10 cellular contexts compared by ENCODE assay signal in genomic region chr9:77495834-77496671, GRCh38.
DNase-seq lines count a peak whose midpoint lies in the region; ATAC-seq and TF ChIP-seq lines count a peak whose summit lies in the region.
"Had no signal": no experiment of that assay in that cellular context is flagged by ENCODE, and none has a peak within 500 bp of the region (broad histone marks: within the 10 kb centered on the region; RNA-seq: fewer than 3 reads in every experiment).

No MANE protein-coding gene starts in this region.

- no peaks in the 10 kb centered on the region for H3K27me3 ChIP-seq in breast epithelium

- TF ChIP-seq POLR2A in breast epithelium (IDR thresholded peaks at IDR 0.05), result no peak

- DNase-seq in breast epithelium (ENCODE audit: low spot score in 2 of 2) (no peak), MCF 10A (ENCODE audit: unreplicated experiment) (no peak), chondrocyte (ENCODE audit: low spot score) (no peak), left kidney (ENCODE audit: low read depth, low spot score) (peak; percentile 26), RPMI8226 (no peak), NOMO-1 treated with dmso at 0.1 percent for 144 hours (lab: John Stamatoyannopoulos, UW; ENCODE audit: unreplicated experiment) (no peak)
- DNase-seq in activated T-cell treated with anti-CD3 and anti-CD28 coated beads, Interleukin-2, amount 50 U/mL, for 4 hours, result no peak
- DNase-seq: NCI-H446 treated with DMSO at 0.1 percent for 48 hours, nephron progenitor cell had no signal

- CTCF ChIA-PET in MCF 10A (lab: Yijun Ruan, JAX), result interaction anchor here (0.6 to 2.5 kb wide), 3 partner anchors 39 to 400 kb away, joined by 3 to 13 read pairs (median 4); no protein-coding TSS in a partner anchor

- H3K4me1 Mint-ChIP-seq in MCF 10A (ENCODE audit: insufficient read depth, unreplicated experiment) (no peaks in the 10 kb centered on the region), chondrocyte (ENCODE audit: low read depth) (peaks cover 30% of the 10 kb centered on the region)
- H3K4me1 Mint-ChIP-seq in activated T-cell treated with anti-CD3 and anti-CD28 coated beads, Interleukin-2, amount 50 U/mL, for 4 hours (ENCODE audit: low read depth), result no peaks in the 10 kb centered on the region

- no TSS peak for BruUV-seq in MCF 10A (replicated peaks; lab: Mats Ljungman, UMichigan)

- peaks cover 0 to 4% of the 10 kb centered on the region in 2 donors for H3K9me3 ChIP-seq in breast epithelium

- peak overlapping the region; percentile 46 to 56 for H3K27ac ChIP-seq in breast epithelium

- no peak overlapping the region for H3K4me3 ChIP-seq in breast epithelium

- TF ChIP-seq CTCF in breast epithelium (IDR thresholded peaks at IDR 0.05) (no peak), MCF 10A (IDR thresholded peaks at IDR 0.05; ENCODE audit: unreplicated experiment) (no peak), chondrocyte (IDR thresholded peaks at IDR 0.05) (no peak)

- POLR2A ChIA-PET in MCF 10A (lab: Yijun Ruan, JAX), result interaction anchor here (0.6 kb wide), 1 partner anchor 539 kb away, joined by 3 read pairs; no protein-coding TSS in a partner anchor

- H3K27me3 Mint-ChIP-seq in MCF 10A (ENCODE audit: insufficient read depth, unreplicated experiment) (no peaks in the 10 kb centered on the region), chondrocyte (ENCODE audit: low read depth) (no peaks in the 10 kb centered on the region)
- no peaks in the 10 kb centered on the region for H3K27me3 Mint-ChIP-seq in activated T-cell treated with anti-CD3 and anti-CD28 coated beads, Interleukin-2, amount 50 U/mL, for 4 hours (ENCODE audit: low read depth)

- no peaks in the 10 kb centered on the region for H3K4me1 ChIP-seq in breast epithelium

- ATAC-seq in activated T-cell treated with anti-CD3 and anti-CD28 coated beads, Interleukin-2, amount 50 U/mL, for 4 hours, result no peak
- no peak for ATAC-seq in HG03139 (IDR thresholded peaks at IDR 0.05; ENCODE audit: unreplicated experiment)

- H3K36me3 Mint-ChIP-seq in MCF 10A (ENCODE audit: insufficient read depth, unreplicated experiment) (no peaks in the 10 kb centered on the region), chondrocyte (ENCODE audit: low read depth) (peaks cover 2% of the 10 kb centered on the region)
- H3K36me3 Mint-ChIP-seq in activated T-cell treated with anti-CD3 and anti-CD28 coated beads, Interleukin-2, amount 50 U/mL, for 4 hours (ENCODE audit: insufficient read depth), result no peaks in the 10 kb centered on the region

- intact Hi-C loops in breast epithelium (cut with DNase I; ENCODE audit: low total_unique reads) (no loop called here), MCF 10A (cut with micrococcal nuclease) (no loop called here)

- no peak overlapping the region for H3K27ac Mint-ChIP-seq in MCF 10A (ENCODE audit: low read depth, unreplicated experiment)
- peak overlapping the region; percentile 77 for H3K27ac Mint-ChIP-seq in chondrocyte (ENCODE audit: unreplicated experiment)
- H3K27ac Mint-ChIP-seq: nephron progenitor cell had no signal

- no peaks in the 10 kb centered on the region for H3K9me3 Mint-ChIP-seq in MCF 10A (ENCODE audit: unreplicated experiment)
- peaks cover 10% of the 10 kb centered on the region for H3K9me3 Mint-ChIP-seq in chondrocyte (ENCODE audit: low read depth)
- peaks cover 6% of the 10 kb centered on the region for H3K9me3 Mint-ChIP-seq in activated T-cell treated with anti-CD3 and anti-CD28 coated beads, Interleukin-2, amount 50 U/mL, for 4 hours

- no peak overlapping the region for H3K4me3 Mint-ChIP-seq in MCF 10A (ENCODE audit: unreplicated experiment)
- H3K4me3 Mint-ChIP-seq in chondrocyte (ENCODE audit: unreplicated experiment), result no peak overlapping the region
- no peak overlapping the region for H3K4me3 Mint-ChIP-seq in activated T-cell treated with anti-CD3 and anti-CD28 coated beads, Interleukin-2, amount 50 U/mL, for 4 hours
- H3K4me3 Mint-ChIP-seq: nephron progenitor cell had no signal

- no peaks in the 10 kb centered on the region for H3K36me3 ChIP-seq in breast epithelium
